Comparison of ENCODE assay signal across 16 cellular contexts in genomic region chr1:78713249-78713648, GRCh38.
A peak's percentile ranks its signal among the peaks of the same experiment; 100 is the strongest.
DNase-seq lines count a peak whose midpoint lies in the region; ATAC-seq and TF ChIP-seq lines count a peak whose summit lies in the region.
"Had no signal": no experiment of that assay in that cellular context is flagged by ENCODE, and none has a peak within 500 bp of the region (broad histone marks: within the 10 kb centered on the region; RNA-seq: fewer than 3 reads in every experiment).

No MANE protein-coding gene starts in this region.

- DNase-seq in SK-N-MC (ENCODE audit: low read depth, low spot score) (no peak), fibroblast of peridontal ligament (ENCODE audit: extremely low read depth) (peak; percentile 51), osteocyte (ENCODE audit: extremely low spot score, unreplicated experiment) (no peak), 8988T (no peak)
- no peak for DNase-seq in activated CD8-positive, alpha-beta memory T cell treated with anti-CD3 and anti-CD28 coated beads for 24 hours
- DNase-seq: C1 segment of cervical spinal cord; Calu3; CD4-positive, alpha-beta memory T cell; COR-L47; DMS53; DMS79 treated with DMSO at 0.1 percent for 48 hours; GF-D8; GOT3; HFFc6 had no signal

- peaks cover 61% of the 10 kb centered on the region for H3K4me1 Mint-ChIP-seq in osteocyte (ENCODE audit: unreplicated experiment)
- H3K4me1 Mint-ChIP-seq: CD4-positive, alpha-beta memory T cell had no signal

- peaks cover 21% of the 10 kb centered on the region for H3K9me3 Mint-ChIP-seq in osteocyte (ENCODE audit: unreplicated experiment)
- H3K9me3 Mint-ChIP-seq: HFFc6 had no signal

- H3K36me3 Mint-ChIP-seq in osteocyte (ENCODE audit: unreplicated experiment), result peaks cover 10% of the 10 kb centered on the region
- H3K36me3 Mint-ChIP-seq: CD4-positive, alpha-beta memory T cell had no signal

- peak overlapping the region; percentile 98 for H3K27ac ChIP-seq in SK-N-MC

- no peak for TF ChIP-seq CTCF in osteocyte (IDR thresholded peaks at IDR 0.05)

- no peak overlapping the region for H3K4me3 ChIP-seq in SK-N-MC
- H3K4me3 ChIP-seq: HAP-1 had no signal

- peak overlapping the region; percentile 42 for H3K27ac Mint-ChIP-seq in osteocyte (ENCODE audit: unreplicated experiment)
- H3K27ac Mint-ChIP-seq: CD4-positive, alpha-beta memory T cell; HFFc6 had no signal

- peaks cover 5% of the 10 kb centered on the region; the same call in 1 of the 2 replicates for H3K9me3 ChIP-seq in SK-N-MC (ENCODE audit: low read depth, low read length)
- H3K9me3 ChIP-seq: HAP-1 had no signal

- H3K27me3 Mint-ChIP-seq in osteocyte (ENCODE audit: unreplicated experiment), result no peaks in the 10 kb centered on the region

- ATAC-seq in GM19023 (IDR thresholded peaks at IDR 0.05; ENCODE audit: unreplicated experiment), result no peak

- H3K9ac ChIP-seq in SK-N-MC (ENCODE audit: insufficient read length), result no peak overlapping the region

- H3K36me3 ChIP-seq in SK-N-MC (ENCODE audit: insufficient read depth, low read length), result no peaks in the 10 kb centered on the region
- H3K36me3 ChIP-seq: HAP-1 had no signal

- no peak overlapping the region for H3K4me3 Mint-ChIP-seq in osteocyte (ENCODE audit: unreplicated experiment)
- H3K4me3 Mint-ChIP-seq: CD4-positive, alpha-beta memory T cell; HFFc6 had no signal
